Comparison of ENCODE assay signal across 8 cellular contexts in genomic region chr1:180533571-180533987, GRCh38. TPM values are rescaled to one million over a fixed set of nuclear protein-coding genes. Genes with fewer than 3 reads are reported as not detected.
DNase-seq lines count a peak whose midpoint lies in the region; ATAC-seq and TF ChIP-seq lines count a peak whose summit lies in the region.

No MANE protein-coding gene starts in this region.

- H3K4me3 ChIP-seq in Peyer's patch: no peak overlapping the region
- H3K4me3 ChIP-seq in fibroblast of pulmonary artery (replicated peaks; ENCODE audit: low read depth, low read length): no peak overlapping the region
- H3K4me3 ChIP-seq in tibial nerve: no peak overlapping the region

- peak; percentile 76 for DNase-seq in ACHN
- DNase-seq in Peyer's patch: peak; percentile 55 to 85 (median 72)
- peak; percentile 80 to 82 for DNase-seq in activated T-cell treated with anti-CD3 and anti-CD28 coated beads, Interleukin-2, amount 50 U/mL, for 48 hours
- peak; percentile 67 for DNase-seq in fibroblast of pulmonary artery (ENCODE audit: low read depth)
- DNase-seq in occipital lobe (lab: John Stamatoyannopoulos, UW): peak; percentile 14
- DNase-seq in tibial nerve (ENCODE audit: low spot score in 2 of 2): peak; percentile 21 to 74

- H3K4me1 ChIP-seq in Peyer's patch (no peaks in the 10 kb centered on the region), tibial nerve (peaks cover 0 to 7% (median 0%) of the 10 kb centered on the region in 4 donors)

- H3K36me3 ChIP-seq in Peyer's patch: no peaks in the 10 kb centered on the region
- H3K36me3 ChIP-seq in tibial nerve: no peaks in the 10 kb centered on the region

- ATAC-seq in GM18867 (IDR thresholded peaks at IDR 0.05; ENCODE audit: unreplicated experiment): peak; percentile 79

- H3K27me3 ChIP-seq in Peyer's patch: no peaks in the 10 kb centered on the region
- H3K27me3 ChIP-seq in tibial nerve: no peaks in the 10 kb centered on the region

- TF ChIP-seq CTCF in LNCAP (IDR thresholded peaks at IDR 0.05) (peak; percentile 97), Peyer's patch (IDR thresholded peaks at IDR 0.05) (peak; percentile 34 to 83 (median 78)), fibroblast of pulmonary artery (IDR thresholded peaks at IDR 0.05; ENCODE audit: low read length, missing control alignments) (peak; percentile 91), tibial nerve (IDR thresholded peaks at IDR 0.05) (peak; percentile 61 to 77 (median 64))

- in situ Hi-C loops in ACHN (cut with HindIII; ENCODE audit: low pct_ligation_motif_present, low pct_unique_long_range_greater_than_20kb, low sequenced_read_pairs): loop anchor here (25.0 kb wide), 1 partner anchor 329 kb away; no protein-coding TSS in a partner anchor

- TF ChIP-seq POLR2A in Peyer's patch (IDR thresholded peaks at IDR 0.05) (no peak), tibial nerve (IDR thresholded peaks at IDR 0.05) (no peak)

- TF ChIP-seq EP300 in tibial nerve (IDR thresholded peaks at IDR 0.05): no peak

- H3K9me3 ChIP-seq in Peyer's patch (no peaks in the 10 kb centered on the region), tibial nerve (no peaks in the 10 kb centered on the region)

- 14 to 15% methylated on average over 6 of the region's 6 CpGs for WGBS in tibial nerve, 2 donors

- no peak overlapping the region for H3K27ac ChIP-seq in Peyer's patch
- H3K27ac ChIP-seq in tibial nerve: no peak overlapping the region

RNA-seq across cellular contexts. Expression of gene OVAAL, which starts 25.2 kb away (rescaled TPM):
- not detected for total RNA-seq in Peyer's patch
- total RNA-seq in occipital lobe: not detected
- total RNA-seq in tibial nerve: not detected

RNA-seq across cellular contexts. Expression of gene ACBD6, which starts 31.2 kb away (rescaled TPM):
- total RNA-seq in Peyer's patch (10 to 100 TPM; 32.2 to 56.1 (median 32.7) TPM), occipital lobe (52.6 TPM), tibial nerve (10 to 100 TPM; 55.7 to 61.8 (median 57.2) TPM)

Comparison
In these comparisons a context has a peak if more than half of its experiments do, and no peak if none do; other contexts are left out.
1. DNase-seq: peak in every context shown above with its lines; median percentile 81 in activated T-cell treated with anti-CD3 and anti-CD28 coated beads, Interleukin-2, amount 50 U/mL, for 48 hours; 76 in ACHN; 72 in Peyer's patch; 67 in fibroblast of pulmonary artery; 48 in tibial nerve; 14 in occipital lobe.